Comparison of ENCODE assay signal across 24 cellular contexts in genomic region chr2:1571477-1572417, GRCh38.
DNase-seq lines count a peak whose midpoint lies in the region; ATAC-seq, FAIRE-seq and TF ChIP-seq lines count a peak whose summit lies in the region.
"Had no signal": no experiment of that assay in that cellular context is flagged by ENCODE, and none has a peak within 500 bp of the region (broad histone marks: within the 10 kb centered on the region; RNA-seq: fewer than 3 reads in every experiment).

No MANE protein-coding gene starts in this region.

- POLR2A ChIA-PET in IMR-90 (lab: Charles Lee; ENCODE audit: unreplicated experiment) = interaction anchor here (0.6 kb wide), 1 partner anchor 52 kb away, joined by 4 read pairs; no protein-coding TSS in a partner anchor

- H3K23ac ChIP-seq in IMR-90 (ENCODE audit: low read depth, low read length) = no peak overlapping the region

- H2AK5ac ChIP-seq in IMR-90 (ENCODE audit: low read depth, low read length) = no peak overlapping the region; the same call in 1 of the 2 replicates

- no peak overlapping the region for H2BK120ac ChIP-seq in IMR-90 (ENCODE audit: low read depth, low read length)

- no peak overlapping the region for H4K91ac ChIP-seq in IMR-90 (ENCODE audit: insufficient read depth, low read depth, low read length)

- H4K20me1 ChIP-seq in GM23248 (ENCODE audit: insufficient read depth) (no peaks in the 10 kb centered on the region), IMR-90 (ENCODE audit: insufficient read depth, low read length) (no peaks in the 10 kb centered on the region)

- no peaks in the 10 kb centered on the region for H3K9me3 ChIP-seq in GM23248 (ENCODE audit: low read depth)
- no peaks in the 10 kb centered on the region; the same call in 1 of the 2 replicates for H3K9me3 ChIP-seq in IMR-90 (ENCODE audit: control insufficient read depth, insufficient read depth, low read length)
- H3K9me3 ChIP-seq in left ventricle myocardium inferior (replicated peaks) = no peaks in the 10 kb centered on the region
- no peaks in the 10 kb centered on the region for H3K9me3 ChIP-seq in sigmoid colon

- 0 out of 2 replicates have a peak overlapping the region, but pooled peaks have one; percentile 41 for H3K14ac ChIP-seq in IMR-90 (replicated peaks; ENCODE audit: low read depth, low read length)

- CTCF ChIA-PET in IMR-90 (lab: Yijun Ruan, JAX) = interaction anchor here (0.8 to 1.9 kb wide), 3 partner anchors 17 to 27 kb away, joined by 3 to 9 read pairs (median 3); no protein-coding TSS in a partner anchor

- no peak overlapping the region for H4K8ac ChIP-seq in IMR-90 (ENCODE audit: low read depth in 2 of 2, low read length in 2 of 2)

- no peak for TF ChIP-seq POLR2A in IMR-90 (IDR thresholded peaks at IDR 0.05; ENCODE audit: low read depth, low read length)
- TF ChIP-seq POLR2A in sigmoid colon (IDR thresholded peaks at IDR 0.05) = no peak

- H3K4me3 ChIP-seq in GM23248 = no peak overlapping the region
- H3K4me3 ChIP-seq in IMR-90 (ENCODE audit: insufficient read depth, low read depth, low read length) = no peak overlapping the region
- no peak overlapping the region for H3K4me3 ChIP-seq in left ventricle myocardium inferior
- no peak overlapping the region for H3K4me3 ChIP-seq in sigmoid colon
- H3K4me3 ChIP-seq: BLaER1 had no signal

- no peaks in the 10 kb centered on the region for H3K79me2 ChIP-seq in GM23248 (ENCODE audit: insufficient read depth)

- H3K36me3 ChIP-seq in GM23248 (ENCODE audit: low read depth) (no peaks in the 10 kb centered on the region), IMR-90 (ENCODE audit: control insufficient read depth, insufficient read depth, low read length) (no peaks in the 10 kb centered on the region), left ventricle myocardium inferior (no peaks in the 10 kb centered on the region), sigmoid colon (no peaks in the 10 kb centered on the region)
- H3K36me3 ChIP-seq: BLaER1 had no signal

- no peak overlapping the region for H2AFZ ChIP-seq in GM23248
- H2AFZ ChIP-seq in IMR-90 (replicated peaks; ENCODE audit: low read length, poor library complexity) = no peak overlapping the region

- DNase-seq in GM23248 = no peak
- no peak for DNase-seq in IMR-90
- DNase-seq in left ventricle myocardium inferior = no peak
- peak; percentile 52 for DNase-seq in sigmoid colon
- no peak for DNase-seq in NCI-H1105 (lab: John Stamatoyannopoulos, UW)
- no peak for DNase-seq in RCC 7860 (ENCODE audit: low spot score)
- DNase-seq: Calu3, DMS53, HCEC 1CT, MM.1S, NCI-H1092, NCI-H146, NCI-H2029 treated with DMSO at 0.1 percent for 48 hours, NCI-H2171, NCI-H446, NCI-H526 treated with DMSO at 0.1 percent for 48 hours, SIG-M5 had no signal

- no peaks in the 10 kb centered on the region; the same call in 1 of the 2 replicates for H3K9me1 ChIP-seq in IMR-90 (ENCODE audit: insufficient read depth, low read length)

- in situ Hi-C loops in GM23248 (cut with MboI) (no loop called here), IMR-90 (cut with MboI; ENCODE audit: low sequenced_read_pairs) (no loop called here)

- TF ChIP-seq CTCF in IMR-90 (conservative IDR thresholded peaks at IDR 0.05; ENCODE audit: low read depth, low read length) = no peak
- no peak for TF ChIP-seq CTCF in left ventricle myocardium inferior (IDR thresholded peaks at IDR 0.05; ENCODE audit: borderline replicate concordance)
- TF ChIP-seq CTCF in sigmoid colon (IDR thresholded peaks at IDR 0.05) = no peak

- no peak for FAIRE-seq in RCC 7860 (lab: Jason Lieb, UNC)
- FAIRE-seq: GM12892, GM18507 had no signal

- ATAC-seq in IMR-90 (ENCODE audit: low read depth) = no peak
- no peak for ATAC-seq in GM21717 (IDR thresholded peaks at IDR 0.05; ENCODE audit: unreplicated experiment)
- ATAC-seq in GM19455 (IDR thresholded peaks at IDR 0.05; ENCODE audit: unreplicated experiment) = no peak
- ATAC-seq: CD8-positive, alpha-beta T cell; SK-N-SH treated with all-trans-retinoic acid at 6 μM for 48 hours had no signal

- intact Hi-C loops in IMR-90 (cut with micrococcal nuclease) (no loop called here), left ventricle myocardium inferior (cut with micrococcal nuclease) (no loop called here), sigmoid colon (cut with DNase I) (no loop called here)

- no peak overlapping the region for H2AK9ac ChIP-seq in IMR-90 (replicated peaks; ENCODE audit: low read depth, low read length, poor library complexity)

- no peak overlapping the region for H2BK15ac ChIP-seq in IMR-90 (ENCODE audit: low read depth, low read length)

- H3K4ac ChIP-seq in IMR-90 (ENCODE audit: low read depth, low read length) = no peak overlapping the region

- WGBS in GM23248 (ENCODE audit: low coverage in 1 of 2, low lambda C conversion rate in 2 of 2, missing lambda C conversion rate in 2 of 2), 2 experiments = 75 to 80% methylated on average over 17 of the region's 17 CpGs
- no CpG with 5 or more reads among the region's 17 CpGs for WGBS in IMR-90 (ENCODE audit: extremely low coverage in 2 of 2, insufficient read length in 1 of 2), 2 experiments
- 83 to 85% methylated on average over 17 of the region's 17 CpGs for WGBS in sigmoid colon, 2 donors

- no peaks in the 10 kb centered on the region for H3K79me1 ChIP-seq in IMR-90 (ENCODE audit: low read depth in 1 of 2, low read length in 2 of 2)

- H3K9me2 ChIP-seq in GM23248 (ENCODE audit: insufficient read depth) = no peaks in the 10 kb centered on the region

- H3K4me1 ChIP-seq in GM23248 (ENCODE audit: insufficient read depth) (peaks cover 13% of the 10 kb centered on the region), IMR-90 (ENCODE audit: control insufficient read depth, insufficient read depth, low read length) (no peaks in the 10 kb centered on the region; the same call in 1 of the 2 replicates), left ventricle myocardium inferior (peaks cover 16% of the 10 kb centered on the region), sigmoid colon (no peaks in the 10 kb centered on the region)
- H3K4me1 ChIP-seq: BLaER1 had no signal

- no peak for TF ChIP-seq RAD21 in IMR-90 (IDR thresholded peaks at IDR 0.05; ENCODE audit: low read length)

- no peak overlapping the region for H3K18ac ChIP-seq in IMR-90 (ENCODE audit: low read depth, low read length)

- H3K56ac ChIP-seq in IMR-90 (ENCODE audit: extremely low read depth, insufficient read depth, low read length) = no peak overlapping the region

- H3K9ac ChIP-seq in GM23248 = no peak overlapping the region
- H3K9ac ChIP-seq in IMR-90 (ENCODE audit: low read depth, low read length) = no peak overlapping the region
- H3K9ac ChIP-seq: BLaER1 had no signal

- no peaks in the 10 kb centered on the region for H3K27me3 ChIP-seq in GM23248 (replicated peaks; ENCODE audit: insufficient read depth)
- H3K27me3 ChIP-seq in IMR-90 (ENCODE audit: control insufficient read depth, insufficient read depth, low read length) = peaks cover 12% of the 10 kb centered on the region
- H3K27me3 ChIP-seq in left ventricle myocardium inferior (ENCODE audit: low read depth) = peaks cover 32% of the 10 kb centered on the region
- H3K27me3 ChIP-seq in sigmoid colon = peaks cover 0 to 3% (median 0%) of the 10 kb centered on the region in 3 donors
- H3K27me3 ChIP-seq: BLaER1 had no signal

- H4K5ac ChIP-seq in IMR-90 (ENCODE audit: low read depth, low read length) = no peak overlapping the region

- no TSS peak for BruUV-seq in IMR-90 (replicated peaks; lab: Mats Ljungman, UMichigan)

- no peak overlapping the region for H2BK20ac ChIP-seq in IMR-90 (ENCODE audit: low read depth, low read length)

- H3K27ac ChIP-seq in GM23248 (no peak overlapping the region), IMR-90 (ENCODE audit: insufficient read depth, low read length) (no peak overlapping the region), left ventricle myocardium inferior (replicated peaks) (peak overlapping the region; percentile 80), sigmoid colon (no peak overlapping the region)
- H3K27ac ChIP-seq: BLaER1 had no signal

- H3F3A ChIP-seq in GM23248 (ENCODE audit: insufficient read depth) = 0 out of 2 replicates have a peak, but pooled peaks cover 9% of the 10 kb centered on the region

- dilution Hi-C loops in IMR-90 (cut with HindIII; ENCODE audit: low sequenced_read_pairs, unreplicated experiment) = no loop called here

- no peak overlapping the region for H2BK5ac ChIP-seq in IMR-90 (ENCODE audit: low read depth, low read length, poor library complexity, severe bottlenecking)

- no peak for TF ChIP-seq EP300 in sigmoid colon (IDR thresholded peaks at IDR 0.05)

- H3K4me2 ChIP-seq in GM23248 (ENCODE audit: unreplicated experiment) = peak overlapping the region; percentile 40
- no peak overlapping the region for H3K4me2 ChIP-seq in IMR-90 (ENCODE audit: low read depth, low read length)
- H3K4me2 ChIP-seq: BLaER1 had no signal

TF ChIP-seq in IMR-90, 13 proteins besides CTCF, POLR2A, EP300 and RAD21:
- no peak for TF ChIP-seq MAZ (IDR thresholded peaks at IDR 0.05; ENCODE audit: borderline replicate concordance, low read depth, low read length)
